Comparison of ENCODE assay signal across 27 cellular contexts in genomic region chr20:39181490-39181889, GRCh38.
"Had no signal": no experiment of that assay in that cellular context is flagged by ENCODE, and none has a peak within 500 bp of the region (broad histone marks: within the 10 kb centered on the region; RNA-seq: fewer than 3 reads in every experiment).

No MANE protein-coding gene starts in this region.

- H3K4me2 ChIP-seq: neural progenitor cell had no signal

- ATAC-seq: natural killer cell; psoas muscle; right cardiac atrium; stimulated activated memory B cell treated with anti-CD40 and anti-IgM and Interleukin-4, amounts not matched to agents 10 μg/mL and 1 μg/mL and 100 μg/mL, for 72 hours; stimulated activated naive CD8-positive, alpha-beta T cell treated with anti-CD3 and anti-CD28 coated beads, Interleukin-15, amount 100 ng/mL, for 72 hours; stimulated activated naive CD8-positive, alpha-beta T cell treated with anti-CD3 and anti-CD28 coated beads, Interleukin-15, Interleukin-2, amounts not matched to agents 100 U/mL and 50 U/mL, for 24 hours; upper lobe of right lung had no signal

- H3K4me3 ChIP-seq: neural progenitor cell, ovary, psoas muscle, right lobe of liver, sigmoid colon, suprapubic skin, testis, tibial artery, transverse colon, upper lobe of right lung, uterus had no signal

- H3K4me1 ChIP-seq: neural progenitor cell, psoas muscle, right lobe of liver, suprapubic skin, testis, tibial artery, transverse colon, upper lobe of right lung, uterus had no signal

- H3K9ac ChIP-seq: neural progenitor cell, parathyroid adenoma had no signal

- FAIRE-seq: small intestine had no signal

- H2AFZ ChIP-seq: neural progenitor cell, parathyroid adenoma had no signal

- H3K36me3 ChIP-seq: neural progenitor cell, ovary, right lobe of liver, sigmoid colon, suprapubic skin, tibial artery, transverse colon, upper lobe of right lung, uterus had no signal

- H3K79me2 ChIP-seq: parathyroid adenoma had no signal

- DNase-seq: natural killer cell; occipital lobe; ovary; posterior cingulate gyrus; psoas muscle; right cardiac atrium; right lobe of liver; sigmoid colon; small intestine; stimulated activated CD4-positive, alpha-beta T cell treated with anti-CD3 and anti-CD28 coated beads, Interleukin-15, amount 100 ng/mL, for 24 hours; stimulated activated CD4-positive, alpha-beta T cell treated with anti-CD3 and anti-CD28 coated beads, Interleukin-2, amount 100 ng/mL, for 24 hours; stimulated activated CD4-positive, alpha-beta T cell treated with anti-CD3 and anti-CD28 coated beads, Interleukin-2, amount 100 ng/mL, for 48 hours; stimulated activated CD4-positive, alpha-beta T cell treated with anti-CD3 and anti-CD28 coated beads, Interleukin-4, amount 100 ng/mL, for 4 hours; stimulated activated CD8-positive, alpha-beta memory T cell treated with anti-CD3 and anti-CD28 coated beads, Interleukin-4, amount 100 ng/mL, for 48 hours; stimulated activated naive CD4-positive, alpha-beta T cell; stimulated activated naive CD8-positive, alpha-beta T cell treated with anti-CD3 and anti-CD28 coated beads, Interleukin-15, amount 100 ng/mL, for 72 hours; stimulated activated naive CD8-positive, alpha-beta T cell treated with anti-CD3 and anti-CD28 coated beads, Interleukin-15, Interleukin-2, amounts not matched to agents 100 U/mL and 50 U/mL, for 24 hours; substantia nigra; testis; tibial artery; transverse colon; upper lobe of right lung; uterus had no signal

- H3K27ac ChIP-seq: neural progenitor cell, ovary, parathyroid adenoma, psoas muscle, right lobe of liver, sigmoid colon, suprapubic skin, testis, tibial artery, transverse colon, upper lobe of right lung, uterus had no signal

- H3K9me3 ChIP-seq: ovary, suprapubic skin, testis, uterus had no signal

- H3K27me3 ChIP-seq: neural progenitor cell, ovary, right lobe of liver, sigmoid colon, suprapubic skin, testis, tibial artery, transverse colon, upper lobe of right lung, uterus had no signal
